ENCODE assay signal across 22 cellular contexts in genomic region chr4:176048631-176049030, GRCh38. TPM values are rescaled to one million over a fixed set of nuclear protein-coding genes. Genes with fewer than 3 reads are reported as not detected.
"Had no signal": no experiment of that assay in that cellular context is flagged by ENCODE, and none has a peak within 500 bp of the region (broad histone marks: within the 10 kb centered on the region; RNA-seq: fewer than 3 reads in every experiment).

No MANE protein-coding gene starts in this region.

- H3K4me2 ChIP-seq: KMS-11, SK-N-SH had no signal

- H3K9me3 ChIP-seq: SK-N-SH had no signal

- H3K27ac ChIP-seq: KMS-11, RWPE1 had no signal

- H3K9ac ChIP-seq: KMS-11, SK-N-SH had no signal

- FAIRE-seq: HepG2, K562 had no signal

- DNase-seq: Kasumi-1; MM.1S; NCI-H1092 treated with DMSO at 0.1 percent for 48 hours; NCI-H1436; NCI-H187 treated with DMSO at 0.1 percent for 48 hours; NCI-H2081; NCI-H2107; NCI-H2227 treated with DMSO at 0.1 percent for 48 hours; NCI-H524; NCI-H526 treated with DMSO at 0.1 percent for 48 hours; NCI-H774; NK-92 treated with Interleukin-12 subunit alpha and Interleukin-12 subunit beta, amount 100 ng/mL, for 24 hours; PC-3; SHP77; SK-N-SH; SW 1271; T-cell had no signal

- H3K4me3 ChIP-seq: K562 had no signal

RNA-seq across cellular contexts. Expression of gene WDR17, which starts 17.0 kb away (rescaled TPM):
- total RNA-seq: HepG2, HT-29 had no signal
- polyA plus RNA-seq: HepG2 had no signal
